Comparison of ENCODE assay signal across 8 cellular contexts in genomic region chr1:111621050-111621449, GRCh38. TPM values are rescaled to one million over a fixed set of nuclear protein-coding genes. Genes with fewer than 3 reads are reported as not detected.
DNase-seq lines count a peak whose midpoint lies in the region; ATAC-seq and TF ChIP-seq lines count a peak whose summit lies in the region.

No MANE protein-coding gene starts in this region.

- WGBS in esophagus, 2 donors, result 47 to 48% methylated on average over 4 of the region's 4 CpGs
- 44 to 56% methylated on average over 4 of the region's 4 CpGs for WGBS in sigmoid colon, 2 donors

- peak overlapping the region; percentile 76 for H2AFZ ChIP-seq in PC-9

- CTCF ChIA-PET in PC-9 (lab: Charles Lee), result no interaction called here

- no peak for TF ChIP-seq EP300 in sigmoid colon (IDR thresholded peaks at IDR 0.05)

- H3K9me3 ChIP-seq in PC-9 (ENCODE audit: insufficient read depth, low read depth), result no peaks in the 10 kb centered on the region
- no peaks in the 10 kb centered on the region for H3K9me3 ChIP-seq in esophagus (ENCODE audit: control insufficient read depth in 2 of 2, insufficient read depth in 1 of 2, low read depth in 1 of 2, low read length in 1 of 2)
- no peaks in the 10 kb centered on the region for H3K9me3 ChIP-seq in sigmoid colon
- no peaks in the 10 kb centered on the region for H3K9me3 ChIP-seq in mucosa of descending colon

- peaks cover 9% of the 10 kb centered on the region; the same call in 1 of the 2 replicates for H4K20me1 ChIP-seq in PC-9 (ENCODE audit: insufficient read depth)

- ATAC-seq in GM21786 (IDR thresholded peaks at IDR 0.05; ENCODE audit: unreplicated experiment), result no peak
- no peak for ATAC-seq in mucosa of descending colon
- no peak for ATAC-seq in HG03108 (IDR thresholded peaks at IDR 0.05; ENCODE audit: unreplicated experiment)

- H3K27ac ChIP-seq in PC-9, result no peak overlapping the region
- H3K27ac ChIP-seq in esophagus (ENCODE audit: low read depth in 2 of 2, low read length in 1 of 2), result peak overlapping the region; percentile 95 to 98
- peak overlapping the region; percentile 95 to 99 (median 97) for H3K27ac ChIP-seq in sigmoid colon

- H3K4me2 ChIP-seq in PC-9, result peak overlapping the region; percentile 94

- H3K9me2 ChIP-seq in PC-9 (ENCODE audit: insufficient read depth), result no peaks in the 10 kb centered on the region

- TF ChIP-seq POLR2A in sigmoid colon (IDR thresholded peaks at IDR 0.05), result no peak

- BruUV-seq in PC-9 (replicated peaks; lab: Mats Ljungman, UMichigan), result no TSS peak

- TF ChIP-seq CTCF in GM12865 (IDR thresholded peaks at IDR 0.05; ENCODE audit: insufficient read depth, low read depth, low read length, missing control alignments) (no peak), PC-9 (conservative IDR thresholded peaks at IDR 0.05) (no peak), sigmoid colon (IDR thresholded peaks at IDR 0.05) (no peak), mucosa of descending colon (IDR thresholded peaks at IDR 0.05) (no peak)

- H3K79me2 ChIP-seq in PC-9 (ENCODE audit: low read depth), result peaks cover 61% of the 10 kb centered on the region

- DNase-seq in GM12865 (ENCODE audit: low read depth) (peak; percentile 52), PC-9 (no peak), sigmoid colon (no peak), NCI-H774 (lab: John Stamatoyannopoulos, UW) (no peak), mucosa of descending colon (no peak)

- H3K4me1 ChIP-seq in PC-9 (replicated peaks; ENCODE audit: insufficient read depth) (peaks cover 31% of the 10 kb centered on the region), esophagus (ENCODE audit: control insufficient read depth in 2 of 2, insufficient read depth in 2 of 2, low read length in 1 of 2) (no peaks in the 10 kb centered on the region), sigmoid colon (peaks cover 0 to 65% (median 57%) of the 10 kb centered on the region in 4 donors), mucosa of descending colon (ENCODE audit: low read depth) (peaks cover 38% of the 10 kb centered on the region)

- H3K4me3 ChIP-seq in GM12865 (ENCODE audit: low read depth, low read length) (peak overlapping the region; percentile 91), PC-9 (peak overlapping the region; percentile 69), esophagus (ENCODE audit: low read depth in 1 of 2, low read length in 2 of 2) (peak overlapping the region; percentile 86 to 99), sigmoid colon (peak overlapping the region; percentile 66 to 97 (median 81)), mucosa of descending colon (no peak overlapping the region)

- H3F3A ChIP-seq in PC-9 (ENCODE audit: insufficient read depth, low read depth), result 0 out of 2 replicates have a peak, but pooled peaks cover 8% of the 10 kb centered on the region

- POLR2A ChIA-PET in PC-9 (lab: Charles Lee; ENCODE audit: unreplicated experiment), result no interaction called here

- no peaks in the 10 kb centered on the region for H3K27me3 ChIP-seq in PC-9 (ENCODE audit: insufficient read depth, low read depth)
- H3K27me3 ChIP-seq in esophagus (ENCODE audit: control insufficient read depth in 1 of 2, insufficient read depth in 2 of 2, low read length in 2 of 2), result no peaks in the 10 kb centered on the region
- H3K27me3 ChIP-seq in sigmoid colon, result no peaks in the 10 kb centered on the region

- no peaks in the 10 kb centered on the region for H3K36me3 ChIP-seq in PC-9 (ENCODE audit: low read depth)
- no peaks in the 10 kb centered on the region for H3K36me3 ChIP-seq in esophagus (ENCODE audit: control insufficient read depth in 2 of 2, insufficient read depth in 2 of 2, low read length in 1 of 2)
- H3K36me3 ChIP-seq in sigmoid colon, result no peaks in the 10 kb centered on the region
- no peaks in the 10 kb centered on the region for H3K36me3 ChIP-seq in mucosa of descending colon (ENCODE audit: low read depth)

- intact Hi-C loops in PC-9 (cut with micrococcal nuclease; ENCODE audit: unreplicated experiment), result loop anchor here (5.0 kb wide), 1 partner anchor 79 kb away; no protein-coding TSS in a partner anchor
- intact Hi-C loops in sigmoid colon (cut with DNase I), result loop anchor here (5.0 kb wide), 1 partner anchor 84 kb away; no protein-coding TSS in a partner anchor
- intact Hi-C loops in mucosa of descending colon (cut with DNase I, micrococcal nuclease), result no loop called here

RNA-seq across cellular contexts. Expression of gene RAP1A, which starts 1.5 kb away (rescaled TPM):
- total RNA-seq in PC-9 (2021) (45.4 and 55.2 TPM in 2 replicates), sigmoid colon (100 to 1,000 TPM; 213 to 381 (median 301) TPM), mucosa of descending colon (100 to 1,000 TPM in 1 of 3 donors, 10 to 100 TPM in 2; 84.4 to 272 (median 95.4) TPM)
- polyA plus RNA-seq in esophagus (10 to 100 TPM; 56.8 to 60.2 TPM), sigmoid colon (100 to 1,000 TPM in 2 of 3 donors, 10 to 100 TPM in 1; 87.5 to 205 (median 178) TPM)

Comparison
In these comparisons a context has a peak if more than half of its experiments do, and no peak if none do; other contexts are left out.
1. intact Hi-C loops: an anchor here in PC-9 (5.0 kb wide) and sigmoid colon (5.0 kb wide); none called in mucosa of descending colon.